Comparison of ENCODE assay signal across 2 cellular contexts in the genomic region with DNA sequence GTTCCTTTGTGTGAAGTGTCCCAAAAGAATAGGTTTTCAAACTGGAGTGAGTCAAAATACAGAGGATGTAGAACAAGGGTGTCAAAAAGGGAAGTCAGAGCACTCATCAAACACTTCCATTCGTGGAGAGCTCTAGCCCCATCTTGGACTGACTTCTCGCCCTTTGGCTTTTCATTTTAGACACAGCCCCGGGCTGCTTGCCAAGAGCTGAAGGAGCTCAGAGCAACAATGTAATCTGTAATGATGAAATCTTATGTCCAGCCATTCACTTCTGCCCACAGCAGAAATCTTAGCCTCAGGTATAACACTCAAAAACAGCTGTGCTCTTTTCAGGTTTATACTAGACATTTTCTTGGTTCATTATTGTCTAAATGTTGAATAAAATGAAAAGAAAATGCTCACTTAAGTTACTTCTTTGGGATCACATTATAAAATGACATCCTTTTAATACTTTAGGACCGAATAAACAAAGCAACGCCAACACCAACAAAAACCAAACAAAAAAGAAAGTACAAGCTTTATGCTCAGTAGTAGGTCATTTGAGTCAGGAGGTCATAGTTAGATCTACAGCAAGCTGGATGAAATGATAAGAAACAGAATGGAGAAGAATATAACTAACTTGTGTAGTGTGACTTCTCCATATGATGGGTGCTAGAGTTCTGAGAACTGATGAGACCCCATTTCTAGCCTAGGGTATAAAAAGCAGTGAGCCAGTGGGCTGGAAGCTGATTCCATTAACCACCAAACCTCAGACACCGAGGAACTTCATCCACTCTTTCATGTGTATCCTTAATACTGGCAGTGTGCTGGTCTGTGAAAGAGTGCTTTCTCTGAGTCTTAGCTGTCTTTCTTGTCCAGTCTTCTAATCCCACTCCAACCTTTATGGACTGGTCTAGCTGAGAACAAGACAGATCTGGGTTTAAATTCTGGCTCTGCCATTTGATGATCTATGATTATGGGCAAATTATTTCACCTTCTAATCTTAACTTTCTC.
TF ChIP-seq lines count a peak whose summit lies in the region.

No MANE protein-coding gene starts in this region.

TF ChIP-seq in A549, 52 proteins besides CTCF, POLR2A, EP300 and RAD21 (continued from another document):
- no peak for TF ChIP-seq POLR2AphosphoS2 (conservative IDR thresholded peaks at IDR 0.05; ENCODE audit: low read length)
- no peak for TF ChIP-seq BHLHE40 (IDR thresholded peaks at IDR 0.05; ENCODE audit: low read depth, low read length)
- TF ChIP-seq MAFK (IDR thresholded peaks at IDR 0.05; ENCODE audit: partially characterized antibody), result no peak
- TF ChIP-seq CHD4 (IDR thresholded peaks at IDR 0.05; ENCODE audit: borderline replicate concordance), result no peak

TF ChIP-seq in K562, 482 proteins besides CTCF, POLR2A, EP300 and RAD21 (continued from another document and continues in another):
- TF ChIP-seq SMARCE1 (IDR thresholded peaks at IDR 0.05) (peak; percentile 56; the same call in 1 of the 2 replicates), MEF2D (tag; conservative IDR thresholded peaks at IDR 0.05; ENCODE audit: low read depth) (0 out of 2 replicates have a peak, but pooled peaks have one; percentile 3), SOX6 (IDR thresholded peaks at IDR 0.05) (0 out of 2 replicates have a peak, but pooled peaks have one; percentile 14), HDAC1 (IDR thresholded peaks at IDR 0.05) (peak in 1 of 2 experiments; percentile 23; a peak in 1 of 4 replicates), HMG20B (CRISPR knock-in tag; IDR thresholded peaks at IDR 0.05) (no peak), TRIM28 (IDR thresholded peaks at IDR 0.05) (no peak), KAT8 (IDR thresholded peaks at IDR 0.05; ENCODE audit: low read depth) (no peak), CXXC5 (CRISPR knock-in tag; IDR thresholded peaks at IDR 0.05) (peak; percentile 35), ZNF79 (CRISPR knock-in tag; IDR thresholded peaks at IDR 0.05; ENCODE audit: low read depth) (peak; percentile 99), BACH1 (tag; IDR thresholded peaks at IDR 0.05) (peak; percentile 53; the same call in 1 of the 2 replicates), ADNP (tag; IDR thresholded peaks at IDR 0.05) (peak; percentile 43; the same call in 1 of the 2 replicates), ZNF699 (CRISPR knock-in tag; IDR thresholded peaks at IDR 0.05; ENCODE audit: insufficient replicate concordance) (no peak), ATF1 (CRISPR knock-in tag; IDR thresholded peaks at IDR 0.05) (no peak), ATF1 (tag; IDR thresholded peaks at IDR 0.05) (0 out of 2 replicates have a peak, but pooled peaks have one; percentile 19), ERF (CRISPR knock-in tag; IDR thresholded peaks at IDR 0.05) (no peak), NR2C1 (IDR thresholded peaks at IDR 0.05) (peak; percentile 70), NR2C1 (tag; IDR thresholded peaks at IDR 0.05) (peak; percentile 76; the same call in 1 of the 2 replicates), DMBX1 (CRISPR knock-in tag; IDR thresholded peaks at IDR 0.05; ENCODE audit: borderline replicate concordance) (0 out of 2 replicates have a peak, but pooled peaks have one; percentile 39), TOE1 (IDR thresholded peaks at IDR 0.05; ENCODE audit: borderline replicate concordance) (0 out of 2 replicates have a peak, but pooled peaks have one; percentile 23), TOE1 (CRISPR knock-in tag; IDR thresholded peaks at IDR 0.05; ENCODE audit: borderline replicate concordance, low read depth) (no peak), ZNF589 (CRISPR knock-in tag; IDR thresholded peaks at IDR 0.05; ENCODE audit: low read depth) (peak; percentile 55; the same call in 1 of the 2 replicates), ZNF766 (CRISPR knock-in tag; conservative IDR thresholded peaks at IDR 0.05) (0 out of 2 replicates have a peak, but pooled peaks have one; percentile 41), NFIC (IDR thresholded peaks at IDR 0.05) (peak; percentile 84), MTA2 (IDR thresholded peaks at IDR 0.05; ENCODE audit: low read depth) (peak; percentile 13; the same call in 1 of the 2 replicates), TCF3 (CRISPR knock-in tag; IDR thresholded peaks at IDR 0.05) (peak; percentile 58), TAL1 (IDR thresholded peaks at IDR 0.05) (peak; percentile 41), CTBP1 (IDR thresholded peaks at IDR 0.05; ENCODE audit: borderline replicate concordance) (no peak), NR2C2 (CRISPR knock-in tag; IDR thresholded peaks at IDR 0.05) (no peak), NR2C2 (tag; IDR thresholded peaks at IDR 0.05) (peak; percentile 81), TAF1 (IDR thresholded peaks at IDR 0.05; ENCODE audit: control insufficient read depth, extremely low read depth, insufficient read depth, low read length, severe bottlenecking) (no peak), MTA1 (IDR thresholded peaks at IDR 0.05; ENCODE audit: borderline replicate concordance) (peak; percentile 29; the same call in 1 of the 2 replicates), L3MBTL2 (IDR thresholded peaks at IDR 0.05) (peak; percentile 34; the same call in 1 of the 2 replicates), ZSCAN29 (IDR thresholded peaks at IDR 0.05) (no peak), ZNF3 (CRISPR knock-in tag; IDR thresholded peaks at IDR 0.05) (peak; percentile 68), MECOM (CRISPR knock-in tag; IDR thresholded peaks at IDR 0.05) (0 out of 2 replicates have a peak, but pooled peaks have one; percentile 46), NFE2L1 (tag; IDR thresholded peaks at IDR 0.05; ENCODE audit: borderline replicate concordance, low read depth) (no peak), DPF2 (IDR thresholded peaks at IDR 0.05) (peak; percentile 80), BRD9 (IDR thresholded peaks at IDR 0.05; ENCODE audit: low read depth, partially characterized antibody) (peak; percentile 44), SIN3A (IDR thresholded peaks at IDR 0.05; ENCODE audit: borderline replicate concordance in 2 of 2, control insufficient read depth in 1 of 2, low read depth in 2 of 2, low read length in 2 of 2) (no peak), ZNF780A (CRISPR knock-in tag; IDR thresholded peaks at IDR 0.05) (no peak), ZNF668 (CRISPR knock-in tag; IDR thresholded peaks at IDR 0.05) (0 out of 2 replicates have a peak, but pooled peaks have one; percentile 3), CEBPG (CRISPR knock-in tag; IDR thresholded peaks at IDR 0.05) (no peak), CEBPG (tag; conservative IDR thresholded peaks at IDR 0.05 in 1 of 2, IDR thresholded peaks at IDR 0.05 in 1 of 2) (peak; percentile 68 to 78), PHF21A (IDR thresholded peaks at IDR 0.05; ENCODE audit: borderline replicate concordance, low read depth) (no peak)
- TF ChIP-seq, protein P1, sequence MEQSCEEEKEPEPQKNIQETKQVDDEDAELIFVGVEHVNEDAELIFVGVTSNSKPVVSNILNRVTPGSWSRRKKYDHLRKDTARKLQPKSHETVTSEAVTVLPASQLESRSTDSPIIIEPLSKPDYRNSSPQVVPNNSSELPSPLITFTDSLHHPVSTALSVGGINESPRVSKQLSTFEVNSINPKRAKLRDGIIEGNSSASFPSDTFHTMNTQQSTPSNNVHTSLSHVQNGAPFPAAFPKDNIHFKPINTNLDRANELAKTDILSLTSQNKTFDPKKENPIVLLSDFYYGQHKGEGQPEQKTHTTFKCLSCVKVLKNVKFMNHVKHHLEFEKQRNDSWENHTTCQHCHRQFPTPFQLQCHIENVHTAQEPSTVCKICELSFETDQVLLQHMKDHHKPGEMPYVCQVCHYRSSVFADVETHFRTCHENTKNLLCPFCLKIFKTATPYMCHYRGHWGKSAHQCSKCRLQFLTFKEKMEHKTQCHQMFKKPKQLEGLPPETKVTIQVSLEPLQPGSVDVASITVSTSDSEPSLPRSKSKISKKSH (CRISPR knock-in tag; IDR thresholded peaks at IDR 0.05), result no peak
- TF ChIP-seq, protein P2, sequence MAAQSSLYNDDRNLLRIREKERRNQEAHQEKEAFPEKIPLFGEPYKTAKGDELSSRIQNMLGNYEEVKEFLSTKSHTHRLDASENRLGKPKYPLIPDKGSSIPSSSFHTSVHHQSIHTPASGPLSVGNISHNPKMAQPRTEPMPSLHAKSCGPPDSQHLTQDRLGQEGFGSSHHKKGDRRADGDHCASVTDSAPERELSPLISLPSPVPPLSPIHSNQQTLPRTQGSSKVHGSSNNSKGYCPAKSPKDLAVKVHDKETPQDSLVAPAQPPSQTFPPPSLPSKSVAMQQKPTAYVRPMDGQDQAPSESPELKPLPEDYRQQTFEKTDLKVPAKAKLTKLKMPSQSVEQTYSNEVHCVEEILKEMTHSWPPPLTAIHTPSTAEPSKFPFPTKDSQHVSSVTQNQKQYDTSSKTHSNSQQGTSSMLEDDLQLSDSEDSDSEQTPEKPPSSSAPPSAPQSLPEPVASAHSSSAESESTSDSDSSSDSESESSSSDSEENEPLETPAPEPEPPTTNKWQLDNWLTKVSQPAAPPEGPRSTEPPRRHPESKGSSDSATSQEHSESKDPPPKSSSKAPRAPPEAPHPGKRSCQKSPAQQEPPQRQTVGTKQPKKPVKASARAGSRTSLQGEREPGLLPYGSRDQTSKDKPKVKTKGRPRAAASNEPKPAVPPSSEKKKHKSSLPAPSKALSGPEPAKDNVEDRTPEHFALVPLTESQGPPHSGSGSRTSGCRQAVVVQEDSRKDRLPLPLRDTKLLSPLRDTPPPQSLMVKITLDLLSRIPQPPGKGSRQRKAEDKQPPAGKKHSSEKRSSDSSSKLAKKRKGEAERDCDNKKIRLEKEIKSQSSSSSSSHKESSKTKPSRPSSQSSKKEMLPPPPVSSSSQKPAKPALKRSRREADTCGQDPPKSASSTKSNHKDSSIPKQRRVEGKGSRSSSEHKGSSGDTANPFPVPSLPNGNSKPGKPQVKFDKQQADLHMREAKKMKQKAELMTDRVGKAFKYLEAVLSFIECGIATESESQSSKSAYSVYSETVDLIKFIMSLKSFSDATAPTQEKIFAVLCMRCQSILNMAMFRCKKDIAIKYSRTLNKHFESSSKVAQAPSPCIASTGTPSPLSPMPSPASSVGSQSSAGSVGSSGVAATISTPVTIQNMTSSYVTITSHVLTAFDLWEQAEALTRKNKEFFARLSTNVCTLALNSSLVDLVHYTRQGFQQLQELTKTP (IDR thresholded peaks at IDR 0.05; ENCODE audit: low read depth in 1 of 2, partially characterized antibody in 2 of 2), result peak in 1 of 2 experiments; percentile 18
- TF ChIP-seq, protein P3, sequence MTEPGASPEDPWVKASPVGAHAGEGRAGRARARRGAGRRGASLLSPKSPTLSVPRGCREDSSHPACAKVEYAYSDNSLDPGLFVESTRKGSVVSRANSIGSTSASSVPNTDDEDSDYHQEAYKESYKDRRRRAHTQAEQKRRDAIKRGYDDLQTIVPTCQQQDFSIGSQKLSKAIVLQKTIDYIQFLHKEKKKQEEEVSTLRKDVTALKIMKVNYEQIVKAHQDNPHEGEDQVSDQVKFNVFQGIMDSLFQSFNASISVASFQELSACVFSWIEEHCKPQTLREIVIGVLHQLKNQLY (CRISPR knock-in tag; conservative IDR thresholded peaks at IDR 0.05), result no peak
- TF ChIP-seq, protein P4, sequence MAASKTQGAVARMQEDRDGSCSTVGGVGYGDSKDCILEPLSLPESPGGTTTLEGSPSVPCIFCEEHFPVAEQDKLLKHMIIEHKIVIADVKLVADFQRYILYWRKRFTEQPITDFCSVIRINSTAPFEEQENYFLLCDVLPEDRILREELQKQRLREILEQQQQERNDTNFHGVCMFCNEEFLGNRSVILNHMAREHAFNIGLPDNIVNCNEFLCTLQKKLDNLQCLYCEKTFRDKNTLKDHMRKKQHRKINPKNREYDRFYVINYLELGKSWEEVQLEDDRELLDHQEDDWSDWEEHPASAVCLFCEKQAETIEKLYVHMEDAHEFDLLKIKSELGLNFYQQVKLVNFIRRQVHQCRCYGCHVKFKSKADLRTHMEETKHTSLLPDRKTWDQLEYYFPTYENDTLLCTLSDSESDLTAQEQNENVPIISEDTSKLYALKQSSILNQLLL (CRISPR knock-in tag; IDR thresholded peaks at IDR 0.05; ENCODE audit: borderline replicate concordance), result no peak
- TF ChIP-seq, protein P5, sequence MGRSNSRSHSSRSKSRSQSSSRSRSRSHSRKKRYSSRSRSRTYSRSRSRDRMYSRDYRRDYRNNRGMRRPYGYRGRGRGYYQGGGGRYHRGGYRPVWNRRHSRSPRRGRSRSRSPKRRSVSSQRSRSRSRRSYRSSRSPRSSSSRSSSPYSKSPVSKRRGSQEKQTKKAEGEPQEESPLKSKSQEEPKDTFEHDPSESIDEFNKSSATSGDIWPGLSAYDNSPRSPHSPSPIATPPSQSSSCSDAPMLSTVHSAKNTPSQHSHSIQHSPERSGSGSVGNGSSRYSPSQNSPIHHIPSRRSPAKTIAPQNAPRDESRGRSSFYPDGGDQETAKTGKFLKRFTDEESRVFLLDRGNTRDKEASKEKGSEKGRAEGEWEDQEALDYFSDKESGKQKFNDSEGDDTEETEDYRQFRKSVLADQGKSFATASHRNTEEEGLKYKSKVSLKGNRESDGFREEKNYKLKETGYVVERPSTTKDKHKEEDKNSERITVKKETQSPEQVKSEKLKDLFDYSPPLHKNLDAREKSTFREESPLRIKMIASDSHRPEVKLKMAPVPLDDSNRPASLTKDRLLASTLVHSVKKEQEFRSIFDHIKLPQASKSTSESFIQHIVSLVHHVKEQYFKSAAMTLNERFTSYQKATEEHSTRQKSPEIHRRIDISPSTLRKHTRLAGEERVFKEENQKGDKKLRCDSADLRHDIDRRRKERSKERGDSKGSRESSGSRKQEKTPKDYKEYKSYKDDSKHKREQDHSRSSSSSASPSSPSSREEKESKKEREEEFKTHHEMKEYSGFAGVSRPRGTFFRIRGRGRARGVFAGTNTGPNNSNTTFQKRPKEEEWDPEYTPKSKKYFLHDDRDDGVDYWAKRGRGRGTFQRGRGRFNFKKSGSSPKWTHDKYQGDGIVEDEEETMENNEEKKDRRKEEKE (IDR thresholded peaks at IDR 0.05; ENCODE audit: borderline replicate concordance in 1 of 2, control insufficient read depth in 1 of 2, low read depth in 2 of 2, low read length in 1 of 2), result no peak
- TF ChIP-seq, protein P6, sequence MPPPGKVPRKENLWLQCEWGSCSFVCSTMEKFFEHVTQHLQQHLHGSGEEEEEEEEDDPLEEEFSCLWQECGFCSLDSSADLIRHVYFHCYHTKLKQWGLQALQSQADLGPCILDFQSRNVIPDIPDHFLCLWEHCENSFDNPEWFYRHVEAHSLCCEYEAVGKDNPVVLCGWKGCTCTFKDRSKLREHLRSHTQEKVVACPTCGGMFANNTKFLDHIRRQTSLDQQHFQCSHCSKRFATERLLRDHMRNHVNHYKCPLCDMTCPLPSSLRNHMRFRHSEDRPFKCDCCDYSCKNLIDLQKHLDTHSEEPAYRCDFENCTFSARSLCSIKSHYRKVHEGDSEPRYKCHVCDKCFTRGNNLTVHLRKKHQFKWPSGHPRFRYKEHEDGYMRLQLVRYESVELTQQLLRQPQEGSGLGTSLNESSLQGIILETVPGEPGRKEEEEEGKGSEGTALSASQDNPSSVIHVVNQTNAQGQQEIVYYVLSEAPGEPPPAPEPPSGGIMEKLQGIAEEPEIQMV (tag; conservative IDR thresholded peaks at IDR 0.05; ENCODE audit: low read depth), result peak; percentile 39; the same call in 1 of the 2 replicates
- TF ChIP-seq, protein P7, sequence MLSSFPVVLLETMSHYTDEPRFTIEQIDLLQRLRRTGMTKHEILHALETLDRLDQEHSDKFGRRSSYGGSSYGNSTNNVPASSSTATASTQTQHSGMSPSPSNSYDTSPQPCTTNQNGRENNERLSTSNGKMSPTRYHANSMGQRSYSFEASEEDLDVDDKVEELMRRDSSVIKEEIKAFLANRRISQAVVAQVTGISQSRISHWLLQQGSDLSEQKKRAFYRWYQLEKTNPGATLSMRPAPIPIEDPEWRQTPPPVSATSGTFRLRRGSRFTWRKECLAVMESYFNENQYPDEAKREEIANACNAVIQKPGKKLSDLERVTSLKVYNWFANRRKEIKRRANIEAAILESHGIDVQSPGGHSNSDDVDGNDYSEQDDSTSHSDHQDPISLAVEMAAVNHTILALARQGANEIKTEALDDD (IDR thresholded peaks at IDR 0.05), result peak; percentile 36; the same call in 1 of the 2 replicates
